Comparison of ENCODE assay signal across 9 cellular contexts in genomic region chr10:113385021-113385975, GRCh38.
DNase-seq lines count a peak whose midpoint lies in the region; ATAC-seq and FAIRE-seq lines count a peak whose summit lies in the region.
"Had no signal": no experiment of that assay in that cellular context is flagged by ENCODE, and none has a peak within 500 bp of the region (broad histone marks: within the 10 kb centered on the region; RNA-seq: fewer than 3 reads in every experiment).

No MANE protein-coding gene starts in this region.

- H3K36me3 Mint-ChIP-seq in activated CD8-positive, alpha-beta T cell treated with anti-CD3 and anti-CD28 coated beads, Interleukin-2, amount 10 ng/mL, durations not matched to agents 7 days and 5 days (ENCODE audit: low read depth): peaks cover 4% of the 10 kb centered on the region
- H3K36me3 Mint-ChIP-seq: IgD-negative memory B cell had no signal

- peaks cover 28% of the 10 kb centered on the region for H3K4me1 Mint-ChIP-seq in activated CD8-positive, alpha-beta T cell treated with anti-CD3 and anti-CD28 coated beads, Interleukin-2, amount 10 ng/mL, durations not matched to agents 7 days and 5 days (ENCODE audit: low read depth)

- no peak overlapping the region for H3K4me3 Mint-ChIP-seq in activated CD8-positive, alpha-beta T cell treated with anti-CD3 and anti-CD28 coated beads, Interleukin-2, amount 10 ng/mL, durations not matched to agents 7 days and 5 days

- DNase-seq in AML-193 (lab: John Stamatoyannopoulos, UW) (peak; percentile 67 to 77), NCI-H748 treated with DMSO at 0.1 percent for 48 hours (lab: John Stamatoyannopoulos, UW) (peak; percentile 12), midbrain (lab: John Stamatoyannopoulos, UW) (peak; percentile 87)
- peak; percentile 77 for DNase-seq in activated CD8-positive, alpha-beta T cell treated with anti-CD3 and anti-CD28 coated beads, Interleukin-2, amount 10 ng/mL, durations not matched to agents 7 days and 5 days
- DNase-seq in stimulated activated CD8-positive, alpha-beta memory T cell treated with anti-CD3 and anti-CD28 coated beads, Interleukin-2, amount 100 ng/mL, for 48 hours (ENCODE audit: low read depth in 2 of 2): peak; percentile 7 to 17

- peak; percentile 80 for ATAC-seq in GM18909 (IDR thresholded peaks at IDR 0.05; ENCODE audit: poor library complexity, unreplicated experiment)
- peak; percentile 86 for ATAC-seq in HG03342 (IDR thresholded peaks at IDR 0.05; ENCODE audit: unreplicated experiment)
- peak; percentile 95 for ATAC-seq in activated CD8-positive, alpha-beta T cell treated with anti-CD3 and anti-CD28 coated beads, Interleukin-2, amount 10 ng/mL, durations not matched to agents 7 days and 5 days

- peaks cover 20% of the 10 kb centered on the region for H3K27me3 Mint-ChIP-seq in activated CD8-positive, alpha-beta T cell treated with anti-CD3 and anti-CD28 coated beads, Interleukin-2, amount 10 ng/mL, durations not matched to agents 7 days and 5 days (ENCODE audit: low read depth)

- POLR2A ChIA-PET in activated CD8-positive, alpha-beta T cell treated with anti-CD3 and anti-CD28 coated beads, Interleukin-2, amount 10 ng/mL, durations not matched to agents 7 days and 5 days (lab: Charles Lee): interaction anchor here (0.6 kb wide), 1 partner anchor 909 kb away, joined by 3 read pairs; no protein-coding TSS in a partner anchor

- no peak overlapping the region for H3K27ac Mint-ChIP-seq in activated CD8-positive, alpha-beta T cell treated with anti-CD3 and anti-CD28 coated beads, Interleukin-2, amount 10 ng/mL, durations not matched to agents 7 days and 5 days
- H3K27ac Mint-ChIP-seq: IgD-negative memory B cell had no signal

- no peaks in the 10 kb centered on the region for H3K9me3 Mint-ChIP-seq in activated CD8-positive, alpha-beta T cell treated with anti-CD3 and anti-CD28 coated beads, Interleukin-2, amount 10 ng/mL, durations not matched to agents 7 days and 5 days (ENCODE audit: insufficient read depth)
- H3K9me3 Mint-ChIP-seq: IgD-negative memory B cell had no signal

- peak; percentile 89 for FAIRE-seq in endometrium (lab: Jason Lieb, UNC)

- CTCF ChIA-PET in activated CD8-positive, alpha-beta T cell treated with anti-CD3 and anti-CD28 coated beads, Interleukin-2, amount 10 ng/mL, durations not matched to agents 7 days and 5 days (lab: Charles Lee): interaction anchor here (0.7 to 2.3 kb wide), 24 partner anchors 8 to 951 kb away, joined by 3 to 19 read pairs (median 4); no protein-coding TSS in a partner anchor

Comparison
In these comparisons a context has a peak if more than half of its experiments do, and no peak if none do; other contexts are left out.
1. Peak in every context shown above with its lines: DNase-seq and ATAC-seq.
2. DNase-seq: peak in every context shown above with its lines; median percentile 87 in midbrain; 77 in activated CD8-positive, alpha-beta T cell treated with anti-CD3 and anti-CD28 coated beads, Interleukin-2, amount 10 ng/mL, durations not matched to agents 7 days and 5 days; 72 in AML-193; 12 in NCI-H748 treated with DMSO at 0.1 percent for 48 hours; 12 in stimulated activated CD8-positive, alpha-beta memory T cell treated with anti-CD3 and anti-CD28 coated beads, Interleukin-2, amount 100 ng/mL, for 48 hours.